8 cellular contexts compared by ENCODE assay signal in genomic region chr13:91398413-91399188, GRCh38. TPM values are rescaled to one million over a fixed set of nuclear protein-coding genes. Genes with fewer than 3 reads are reported as not detected.
A peak's percentile ranks its signal among the peaks of the same experiment; 100 is the strongest.
DNase-seq lines count a peak whose midpoint lies in the region; ATAC-seq and TF ChIP-seq lines count a peak whose summit lies in the region.

GPC5 (plus strand) TSS chr13:91398621.

- H3K27ac Mint-ChIP-seq in CD4-positive, alpha-beta T cell, result no peak within 1 kb of the TSS
- H3K27ac Mint-ChIP-seq in activated T-cell treated with anti-CD3 and anti-CD28 coated beads, Interleukin-2, amount 50 U/mL, for 24 hours, result no peak within 1 kb of the TSS
- H3K27ac Mint-ChIP-seq in natural killer cell treated with Interleukin-12 subunit alpha and Interleukin-12 subunit beta and Interleukin-15 and Interleukin-18, amount 100 ng/mL, for 72 hours, result no peak within 1 kb of the TSS

- H3K4me3 ChIP-seq in OCI-LY3 (ENCODE audit: low read length) (peak within 1 kb of the TSS; percentile 70), fibroblast of lung (replicated peaks in 1 of 4; ENCODE audit: control extremely low read depth in 1 of 4, insufficient read depth in 1 of 4, low read depth in 3 of 4, low read length in 4 of 4) (peak within 1 kb of the TSS; percentile 34 to 56 (median 43))

- DNase-seq in CD4-positive, alpha-beta T cell, result peak; percentile 69 to 86 (median 74)
- peak; percentile 92 for DNase-seq in activated T-cell treated with anti-CD3 and anti-CD28 coated beads, Interleukin-2, amount 50 U/mL, for 24 hours
- peak; percentile 54 to 56 for DNase-seq in fibroblast of lung (ENCODE audit: low read depth in 2 of 2)
- DNase-seq in natural killer cell treated with Interleukin-12 subunit alpha and Interleukin-12 subunit beta and Interleukin-15 and Interleukin-18, amount 100 ng/mL, for 72 hours (ENCODE audit: low spot score), result peak; percentile 86
- DNase-seq in stimulated activated naive CD4-positive, alpha-beta T cell treated with Interleukin-2 at 50 U/mL for 16 hours (lab: John Stamatoyannopoulos, UW), result peak; percentile 72

- H3K4me1 ChIP-seq in OCI-LY3 (ENCODE audit: low read length), result peaks cover 8% of the 10 kb centered on the region
- no peaks in the 10 kb centered on the region for H3K4me1 ChIP-seq in fibroblast of lung (ENCODE audit: control insufficient read depth, extremely low read depth, insufficient read depth, low read length)

- H3K4me3 Mint-ChIP-seq in CD4-positive, alpha-beta T cell, result peak within 1 kb of the TSS; percentile 83
- H3K4me3 Mint-ChIP-seq in activated T-cell treated with anti-CD3 and anti-CD28 coated beads, Interleukin-2, amount 50 U/mL, for 24 hours, result peak within 1 kb of the TSS; percentile 75
- H3K4me3 Mint-ChIP-seq in natural killer cell treated with Interleukin-12 subunit alpha and Interleukin-12 subunit beta and Interleukin-15 and Interleukin-18, amount 100 ng/mL, for 72 hours, result peak within 1 kb of the TSS; percentile 77

- H3K79me2 ChIP-seq in OCI-LY3 (ENCODE audit: low read length), result no peaks in the 10 kb centered on the region
- H3K79me2 ChIP-seq in fibroblast of lung (ENCODE audit: control insufficient read depth, insufficient read depth, low read length), result no peaks in the 10 kb centered on the region

- peaks cover 19% of the 10 kb centered on the region for H3K4me1 Mint-ChIP-seq in CD4-positive, alpha-beta T cell (ENCODE audit: low read depth)
- H3K4me1 Mint-ChIP-seq in activated T-cell treated with anti-CD3 and anti-CD28 coated beads, Interleukin-2, amount 50 U/mL, for 24 hours (ENCODE audit: low read depth), result peaks cover 12% of the 10 kb centered on the region
- H3K4me1 Mint-ChIP-seq in natural killer cell treated with Interleukin-12 subunit alpha and Interleukin-12 subunit beta and Interleukin-15 and Interleukin-18, amount 100 ng/mL, for 72 hours (ENCODE audit: low read depth in 2 of 2), result peaks cover 6 to 10% of the 10 kb centered on the region in 2 donors

- no peak for TF ChIP-seq CTCF in CD4-positive, alpha-beta T cell (IDR thresholded peaks at IDR 0.05)
- no peak for TF ChIP-seq CTCF in OCI-LY3 (IDR thresholded peaks at IDR 0.05; ENCODE audit: low read depth, low read length)
- no peak for TF ChIP-seq CTCF in fibroblast of lung (conservative IDR thresholded peaks at IDR 0.05 in 1 of 2, IDR thresholded peaks at IDR 0.05 in 1 of 2; ENCODE audit: low read depth in 1 of 2, low read length in 2 of 2)

- CTCF ChIA-PET in CD4-positive, alpha-beta T cell (lab: Charles Lee), result no interaction called here

- intact Hi-C loops in CD4-positive, alpha-beta T cell (cut with DNase I, micrococcal nuclease), result loop anchor here (2.0 kb wide), 2 partner anchors 50 to 52 kb away; partner anchors contain the start of gene MIR17HG (in 1 of the 2)

- H3K27me3 ChIP-seq in CD4-positive, alpha-beta T cell (ENCODE audit: control insufficient read depth, insufficient read depth, low read length), result peaks cover 37% of the 10 kb centered on the region
- H3K27me3 ChIP-seq in OCI-LY3 (ENCODE audit: low read depth, low read length) (peaks cover 18% of the 10 kb centered on the region), fibroblast of lung (ENCODE audit: control insufficient read depth, insufficient read depth, low read length) (peaks cover 12% of the 10 kb centered on the region)

- no peaks in the 10 kb centered on the region for H3K36me3 Mint-ChIP-seq in CD4-positive, alpha-beta T cell (ENCODE audit: low read depth)
- no peaks in the 10 kb centered on the region for H3K36me3 Mint-ChIP-seq in activated T-cell treated with anti-CD3 and anti-CD28 coated beads, Interleukin-2, amount 50 U/mL, for 24 hours (ENCODE audit: low read depth)
- H3K36me3 Mint-ChIP-seq in natural killer cell treated with Interleukin-12 subunit alpha and Interleukin-12 subunit beta and Interleukin-15 and Interleukin-18, amount 100 ng/mL, for 72 hours, result no peaks in the 10 kb centered on the region

- peak; percentile 99 for ATAC-seq in CD4-positive, alpha-beta T cell (ENCODE audit: poor library complexity)
- ATAC-seq in GM19438 (IDR thresholded peaks at IDR 0.05; ENCODE audit: low read depth, unreplicated experiment), result peak; percentile 91
- peak; percentile 97 for ATAC-seq in HG03520 (IDR thresholded peaks at IDR 0.05; ENCODE audit: unreplicated experiment)
- peak; percentile 99 to 100 for ATAC-seq in natural killer cell treated with Interleukin-12 subunit alpha and Interleukin-12 subunit beta and Interleukin-15 and Interleukin-18, amount 100 ng/mL, for 72 hours

- H4K20me1 ChIP-seq in OCI-LY3 (ENCODE audit: insufficient read depth, low read length) (no peaks in the 10 kb centered on the region), fibroblast of lung (ENCODE audit: control insufficient read depth, extremely low read depth, insufficient read depth, low read length) (no peaks in the 10 kb centered on the region)

- no peaks in the 10 kb centered on the region for H3K36me3 ChIP-seq in OCI-LY3 (replicated peaks; ENCODE audit: low read depth, low read length)
- H3K36me3 ChIP-seq in fibroblast of lung (ENCODE audit: control insufficient read depth, insufficient read depth, low read length), result no peaks in the 10 kb centered on the region

- H3K9me3 Mint-ChIP-seq in CD4-positive, alpha-beta T cell, result no peaks in the 10 kb centered on the region
- H3K9me3 Mint-ChIP-seq in activated T-cell treated with anti-CD3 and anti-CD28 coated beads, Interleukin-2, amount 50 U/mL, for 24 hours, result no peaks in the 10 kb centered on the region
- H3K9me3 Mint-ChIP-seq in natural killer cell treated with Interleukin-12 subunit alpha and Interleukin-12 subunit beta and Interleukin-15 and Interleukin-18, amount 100 ng/mL, for 72 hours, result no peaks in the 10 kb centered on the region

- H3K4me2 ChIP-seq in OCI-LY3 (ENCODE audit: low read length) (peak within 1 kb of the TSS; percentile 75), fibroblast of lung (ENCODE audit: extremely low read depth, insufficient read depth, low read length) (peak within 1 kb of the TSS; percentile 90)

- POLR2A ChIA-PET in CD4-positive, alpha-beta T cell (lab: Charles Lee), result interaction anchor here (2.5 kb wide), 1 partner anchor 52 kb away, joined by 9 read pairs; the partner anchor contains the start of gene MIR17HG

- peaks cover 61% of the 10 kb centered on the region for H3K27me3 Mint-ChIP-seq in CD4-positive, alpha-beta T cell
- H3K27me3 Mint-ChIP-seq in activated T-cell treated with anti-CD3 and anti-CD28 coated beads, Interleukin-2, amount 50 U/mL, for 24 hours, result peaks cover 77% of the 10 kb centered on the region
- peaks cover 27 to 32% of the 10 kb centered on the region in 2 donors for H3K27me3 Mint-ChIP-seq in natural killer cell treated with Interleukin-12 subunit alpha and Interleukin-12 subunit beta and Interleukin-15 and Interleukin-18, amount 100 ng/mL, for 72 hours

- H3K9me3 ChIP-seq in CD4-positive, alpha-beta T cell (ENCODE audit: control insufficient read depth, low read length), result no peaks in the 10 kb centered on the region
- H3K9me3 ChIP-seq in OCI-LY3 (ENCODE audit: insufficient read depth, low read length) (no peaks in the 10 kb centered on the region), fibroblast of lung (ENCODE audit: control insufficient read depth, insufficient read depth, low read depth, low read length) (no peaks in the 10 kb centered on the region)

- H3K9ac ChIP-seq in OCI-LY3 (ENCODE audit: low read length) (peak within 1 kb of the TSS; percentile 28; the same call in 1 of the 2 replicates), fibroblast of lung (ENCODE audit: insufficient read depth, low read length) (no peak within 1 kb of the TSS)

- H2AFZ ChIP-seq in OCI-LY3 (ENCODE audit: low read depth, low read length) (peak within 1 kb of the TSS; percentile 40; the same call in 1 of the 2 replicates), fibroblast of lung (ENCODE audit: low read length) (peak within 1 kb of the TSS; percentile 43)

- no peak within 1 kb of the TSS for H3K27ac ChIP-seq in CD4-positive, alpha-beta T cell (ENCODE audit: low read depth, low read length)
- H3K27ac ChIP-seq in OCI-LY3 (ENCODE audit: low read length) (no peak within 1 kb of the TSS), fibroblast of lung (ENCODE audit: insufficient read depth, low read length) (no peak within 1 kb of the TSS)

RNA-seq across cellular contexts. Expression of gene GPC5, which starts in this region (rescaled TPM):
- total RNA-seq in CD4-positive, alpha-beta T cell, result not detected
- 0.17 TPM in 1 of 2 replicates, not detected in the other for total RNA-seq in fibroblast of lung
- not detected in 2 replicates for polyA plus RNA-seq in fibroblast of lung
- polyA plus RNA-seq in fibroblast of lung (2012), result not detected in 2 replicates
- not detected in 2 replicates for polyA minus RNA-seq in fibroblast of lung (ENCODE audit: low replicate concordance)
- total RNA-seq in natural killer cell treated with Interleukin-12 subunit alpha and Interleukin-12 subunit beta and Interleukin-15 and Interleukin-18, amount 100 ng/mL, for 72 hours, result 1 to 10 TPM in 1 of 2 donors, under 1 TPM in 1; 0.55 to 1.0 TPM

Comparison
In these comparisons a context has a peak if more than half of its experiments do, and no peak if none do; other contexts are left out.
1. Peak in DNase-seq and ATAC-seq in CD4-positive, alpha-beta T cell; RNA of the gene not detected or under 1 TPM.
2. Peak in DNase-seq, H3K4me3 ChIP-seq and H3K4me2 ChIP-seq in fibroblast of lung; RNA of the gene not detected or under 1 TPM.